In genomic region chr11:4593739-4594138, GRCh38 we compare ENCODE assay signal across 40 cellular contexts. TPM values are rescaled to one million over a fixed set of nuclear protein-coding genes. Genes with fewer than 3 reads are reported as not detected.
"Had no signal": no experiment of that assay in that cellular context is flagged by ENCODE, and none has a peak within 500 bp of the region (broad histone marks: within the 10 kb centered on the region; RNA-seq: fewer than 3 reads in every experiment).

Gene OR52I1, plus strand, starts transcription at chr11:4594039. Its CDS starts 0 bp downstream, at chr11:4594039.

- H3K36me3 Mint-ChIP-seq: activated naive CD4-positive, alpha-beta T cell treated with anti-CD3 and anti-CD28 coated beads, Interleukin-2, amount 50 U/mL, for 72 hours had no signal

- H3K27ac ChIP-seq: adrenal gland, body of pancreas, brain microvascular endothelial cell, breast epithelium, VCaP had no signal

- H3K9me3 Mint-ChIP-seq: activated B cell treated with CpG ODN at 0.5 μM for 24 hours; activated CD4-positive, alpha-beta memory T cell treated with anti-CD3 and anti-CD28 coated beads for 36 hours; activated CD4-positive, alpha-beta T cell treated with anti-CD3 and anti-CD28 coated beads, Interleukin-2, amount 10 ng/mL, durations not matched to agents 24 days and 14 days; activated CD8-positive, alpha-beta T cell treated with anti-CD3 and anti-CD28 coated beads for 36 hours; activated naive CD4-positive, alpha-beta T cell treated with anti-CD3 and anti-CD28 coated beads for 36 hours; activated naive CD4-positive, alpha-beta T cell treated with anti-CD3 and anti-CD28 coated beads, Interleukin-2, amount 50 U/mL, for 72 hours; activated naive CD8-positive, alpha-beta T cell treated with anti-CD3 and anti-CD28 coated beads for 36 hours; activated T-cell treated with anti-CD3 and anti-CD28 coated beads, Interleukin-2, amount 50 U/mL, for 24 hours; activated T-helper 1 cell treated with anti-CD3 and anti-CD28 coated beads, Interleukin-12 subunit alpha, Interleukin-12 subunit beta, Interleukin-2, Interleukin-4 antibody, amounts not matched to agents 30 ng/mL and 10 ng/mL and 1 ng/mL, durations not matched to agents 14 hours and 24 hours and 36 hours; activated T-helper 17 cell treated with anti-CD3 and anti-CD28 coated beads, Interleukin-2, amount 50 U/mL, for 72 hours; central memory CD8-positive, alpha-beta T cell; T-helper 1 cell treated with Interleukin-12 subunit alpha and Interleukin-12 subunit beta and Interleukin-4 antibody, amounts not matched to agents 30 μg/mL and 1 μg/mL, for 36 hours; T-helper 2 cell treated with Interferon-gamma antibody and Interleukin-4, amounts not matched to agents 5 μg/mL and 100 μg/mL, for 36 hours had no signal

- H3K27me3 ChIP-seq: adrenal gland, body of pancreas, brain microvascular endothelial cell, breast epithelium had no signal

- H3K4me3 Mint-ChIP-seq: activated B cell treated with CpG ODN at 0.5 μM for 24 hours; activated CD4-positive, alpha-beta memory T cell treated with anti-CD3 and anti-CD28 coated beads for 36 hours; activated CD4-positive, alpha-beta T cell treated with anti-CD3 and anti-CD28 coated beads, Interleukin-2, amount 10 ng/mL, durations not matched to agents 24 days and 14 days; activated CD8-positive, alpha-beta T cell treated with anti-CD3 and anti-CD28 coated beads for 36 hours; activated naive CD4-positive, alpha-beta T cell treated with anti-CD3 and anti-CD28 coated beads for 36 hours; activated naive CD8-positive, alpha-beta T cell treated with anti-CD3 and anti-CD28 coated beads for 36 hours; activated T-cell treated with anti-CD3 and anti-CD28 coated beads, Interleukin-2, amount 50 U/mL, for 24 hours; activated T-helper 1 cell treated with anti-CD3 and anti-CD28 coated beads, Interleukin-12 subunit alpha, Interleukin-12 subunit beta, Interleukin-2, Interleukin-4 antibody, amounts not matched to agents 30 ng/mL and 10 ng/mL and 1 ng/mL, durations not matched to agents 14 hours and 24 hours and 36 hours; activated T-helper 17 cell treated with anti-CD3 and anti-CD28 coated beads, Interleukin-2, amount 50 U/mL, for 72 hours; central memory CD8-positive, alpha-beta T cell; T-helper 1 cell treated with Interleukin-12 subunit alpha and Interleukin-12 subunit beta and Interleukin-4 antibody, amounts not matched to agents 30 μg/mL and 1 μg/mL, for 36 hours; T-helper 2 cell treated with Interferon-gamma antibody and Interleukin-4, amounts not matched to agents 5 μg/mL and 100 μg/mL, for 36 hours had no signal

- H3K9me3 ChIP-seq: adrenal gland, body of pancreas, breast epithelium had no signal

- DNase-seq: activated B cell treated with CpG ODN at 0.5 μM for 24 hours; activated CD4-positive, alpha-beta memory T cell treated with anti-CD3 and anti-CD28 coated beads for 36 hours; activated CD4-positive, alpha-beta T cell treated with anti-CD3 and anti-CD28 coated beads for 4 hours; activated CD4-positive, alpha-beta T cell treated with anti-CD3 and anti-CD28 coated beads, Interleukin-2, amount 10 ng/mL, durations not matched to agents 24 days and 14 days; activated CD4-positive, alpha-beta T cell treated with anti-CD3 and anti-CD28 coated beads, Interleukin-2, amount 50 U/mL, for 1 hour; activated CD4-positive, alpha-beta T cell treated with anti-CD3 and anti-CD28 coated beads, Interleukin-2, amount 50 U/mL, for 4 hours; activated CD4-positive, CD25-positive, alpha-beta regulatory T cell treated with anti-CD3 and anti-CD28 coated beads, Interleukin-2, amount 50 U/mL, for 72 hours; activated CD8-positive, alpha-beta memory T cell treated with anti-CD3 and anti-CD28 coated beads, Interleukin-2, amount 50 U/mL, for 4 hours; activated CD8-positive, alpha-beta T cell treated with anti-CD3 and anti-CD28 coated beads for 36 hours; activated effector memory CD4-positive, alpha-beta T cell treated with anti-CD3 and anti-CD28 coated beads, Interleukin-2, amount 50 U/mL, for 16 hours; activated gamma-delta T cell treated with Interleukin-2 at 50 U/mL for 16 hours; activated naive CD4-positive, alpha-beta T cell; activated naive CD4-positive, alpha-beta T cell treated with anti-CD3 and anti-CD28 coated beads for 36 hours; activated naive CD4-positive, alpha-beta T cell treated with anti-CD3 and anti-CD28 coated beads, Interleukin-2, amount 50 U/mL, for 16 hours; activated naive CD8-positive, alpha-beta T cell treated with anti-CD3 and anti-CD28 coated beads for 36 hours; activated T-cell treated with anti-CD3 and anti-CD28 coated beads for 4 hours; activated T-cell treated with anti-CD3 and anti-CD28 coated beads, Interleukin-2, amount 50 U/mL, for 24 hours; activated T-cell treated with anti-CD3 and anti-CD28 coated beads, Interleukin-2, amount 50 U/mL, for 48 hours; adrenal gland; amniotic stem cell; aorta; body of pancreas; brain microvascular endothelial cell; caudate nucleus; cerebellar nuclear complex; T-helper 1 cell; T-helper 2 cell; T-helper 9 cell had no signal

- H3K4me1 Mint-ChIP-seq: activated B cell treated with CpG ODN at 0.5 μM for 24 hours; activated CD4-positive, alpha-beta T cell treated with anti-CD3 and anti-CD28 coated beads, Interleukin-2, amount 10 ng/mL, durations not matched to agents 24 days and 14 days; activated naive CD8-positive, alpha-beta T cell treated with anti-CD3 and anti-CD28 coated beads for 36 hours; activated T-helper 17 cell treated with anti-CD3 and anti-CD28 coated beads, Interleukin-2, amount 50 U/mL, for 72 hours; central memory CD8-positive, alpha-beta T cell had no signal

- FAIRE-seq: astrocyte, TTC549 had no signal

- H3K4me3 ChIP-seq: adrenal gland, body of pancreas, breast epithelium had no signal

- H3K36me3 ChIP-seq: brain microvascular endothelial cell, breast epithelium had no signal

- H3K27me3 Mint-ChIP-seq: activated B cell treated with CpG ODN at 0.5 μM for 24 hours; activated CD4-positive, alpha-beta T cell treated with anti-CD3 and anti-CD28 coated beads, Interleukin-2, amount 10 ng/mL, durations not matched to agents 24 days and 14 days; activated naive CD8-positive, alpha-beta T cell treated with anti-CD3 and anti-CD28 coated beads for 36 hours; activated T-cell treated with anti-CD3 and anti-CD28 coated beads, Interleukin-2, amount 50 U/mL, for 24 hours; activated T-helper 17 cell treated with anti-CD3 and anti-CD28 coated beads, Interleukin-2, amount 50 U/mL, for 72 hours had no signal

- H3K27ac Mint-ChIP-seq: activated B cell treated with CpG ODN at 0.5 μM for 24 hours; activated CD4-positive, alpha-beta memory T cell treated with anti-CD3 and anti-CD28 coated beads for 36 hours; activated CD4-positive, alpha-beta T cell treated with anti-CD3 and anti-CD28 coated beads, Interleukin-2, amount 10 ng/mL, durations not matched to agents 24 days and 14 days; activated CD8-positive, alpha-beta T cell treated with anti-CD3 and anti-CD28 coated beads for 36 hours; activated naive CD4-positive, alpha-beta T cell treated with anti-CD3 and anti-CD28 coated beads for 36 hours; activated naive CD4-positive, alpha-beta T cell treated with anti-CD3 and anti-CD28 coated beads, Interleukin-2, amount 50 U/mL, for 72 hours; activated naive CD8-positive, alpha-beta T cell treated with anti-CD3 and anti-CD28 coated beads for 36 hours; activated T-cell treated with anti-CD3 and anti-CD28 coated beads, Interleukin-2, amount 50 U/mL, for 24 hours; activated T-helper 1 cell treated with anti-CD3 and anti-CD28 coated beads, Interleukin-12 subunit alpha, Interleukin-12 subunit beta, Interleukin-2, Interleukin-4 antibody, amounts not matched to agents 30 ng/mL and 10 ng/mL and 1 ng/mL, durations not matched to agents 14 hours and 24 hours and 36 hours; activated T-helper 17 cell treated with anti-CD3 and anti-CD28 coated beads, Interleukin-2, amount 50 U/mL, for 72 hours; T-helper 1 cell treated with Interleukin-12 subunit alpha and Interleukin-12 subunit beta and Interleukin-4 antibody, amounts not matched to agents 30 μg/mL and 1 μg/mL, for 36 hours; T-helper 2 cell treated with Interferon-gamma antibody and Interleukin-4, amounts not matched to agents 5 μg/mL and 100 μg/mL, for 36 hours had no signal

- ATAC-seq: activated CD8-positive, alpha-beta T cell treated with anti-CD3 and anti-CD28 coated beads for 36 hours; activated naive CD4-positive, alpha-beta T cell treated with anti-CD3 and anti-CD28 coated beads, Interleukin-2, amount 50 U/mL, for 72 hours; activated T-helper 17 cell treated with anti-CD3 and anti-CD28 coated beads, Interleukin-2, amount 50 U/mL, for 72 hours; body of pancreas had no signal

- H3K4me1 ChIP-seq: adrenal gland, body of pancreas, breast epithelium had no signal

RNA-seq across cellular contexts. Expression of gene OR52I1, which starts in this region (rescaled TPM):
- total RNA-seq: activated B cell treated with CpG ODN at 0.5 μM for 24 hours; activated CD4-positive, alpha-beta memory T cell treated with anti-CD3 and anti-CD28 coated beads for 36 hours; activated CD4-positive, alpha-beta T cell treated with anti-CD3 and anti-CD28 coated beads, Interleukin-2, amount 10 ng/mL, durations not matched to agents 24 days and 14 days; activated CD8-positive, alpha-beta memory T cell treated with anti-CD3 and anti-CD28 coated beads for 36 hours; activated CD8-positive, alpha-beta T cell treated with anti-CD3 and anti-CD28 coated beads for 36 hours; activated naive CD4-positive, alpha-beta T cell treated with anti-CD3 and anti-CD28 coated beads for 36 hours; activated naive CD4-positive, alpha-beta T cell treated with anti-CD3 and anti-CD28 coated beads, Interleukin-2, amount 50 U/mL, for 72 hours; activated naive CD8-positive, alpha-beta T cell treated with anti-CD3 and anti-CD28 coated beads for 36 hours; activated T-helper 1 cell treated with anti-CD3 and anti-CD28 coated beads, Interleukin-12 subunit alpha, Interleukin-12 subunit beta, Interleukin-2, Interleukin-4 antibody, amounts not matched to agents 30 ng/mL and 10 ng/mL and 1 ng/mL, durations not matched to agents 14 hours and 24 hours and 36 hours; adrenal gland; aorta; astrocyte; body of pancreas; breast epithelium; chondrocyte had no signal
- polyA plus RNA-seq: adrenal gland, aorta had no signal
